Comparison of ENCODE assay signal across 8 cellular contexts in genomic region chr1:161738627-161739287, GRCh38. TPM values are rescaled to one million over a fixed set of nuclear protein-coding genes. Genes with fewer than 3 reads are reported as not detected.
DNase-seq lines count a peak whose midpoint lies in the region; ATAC-seq lines count a peak whose summit lies in the region.

No MANE protein-coding gene starts in this region.

- ATAC-seq in GM21423 (IDR thresholded peaks at IDR 0.05; ENCODE audit: unreplicated experiment) (peak; percentile 75), right cardiac atrium (peak; percentile 73)
- ATAC-seq in activated naive CD4-positive, alpha-beta T cell treated with anti-CD3 and anti-CD28 coated beads, Interleukin-2, amount 50 U/mL, for 72 hours: peak; percentile 59 to 80

- WGBS in right cardiac atrium: 83% methylated on average over 4 of the region's 4 CpGs

- H3K27ac ChIP-seq in right cardiac atrium (ENCODE audit: low read length): no peak overlapping the region

- H3K9me3 Mint-ChIP-seq in activated naive CD4-positive, alpha-beta T cell treated with anti-CD3 and anti-CD28 coated beads, Interleukin-2, amount 50 U/mL, for 72 hours: no peaks in the 10 kb centered on the region

- H3K9me3 ChIP-seq in right cardiac atrium (ENCODE audit: control insufficient read depth, low read length): no peaks in the 10 kb centered on the region

- H3K4me1 ChIP-seq in right cardiac atrium (ENCODE audit: control insufficient read depth, insufficient read depth, low read length): peaks cover 1% of the 10 kb centered on the region

- peak overlapping the region in 1 of 2 donors; percentile 30 for H3K27ac Mint-ChIP-seq in activated naive CD4-positive, alpha-beta T cell treated with anti-CD3 and anti-CD28 coated beads, Interleukin-2, amount 50 U/mL, for 72 hours

- intact Hi-C loops in right cardiac atrium (cut with DNase I): no loop called here

- DNase-seq in G401 (ENCODE audit: low spot score) (peak; percentile 27), HPDE6-E6E7 (ENCODE audit: extremely low spot score) (peak; percentile 52), RPMI8226 (peak; percentile 73), right cardiac atrium (peak; percentile 36 to 73 (median 69)), DMS79 treated with DMSO at 0.1 percent for 48 hours (lab: John Stamatoyannopoulos, UW) (no peak)
- DNase-seq in activated naive CD4-positive, alpha-beta T cell treated with anti-CD3 and anti-CD28 coated beads, Interleukin-2, amount 50 U/mL, for 72 hours (ENCODE audit: low spot score in 2 of 2): peak; percentile 31 to 71
- peak; percentile 33 to 57 for DNase-seq in stimulated activated CD8-positive, alpha-beta memory T cell treated with anti-CD3 and anti-CD28 coated beads, Interleukin-2, amount 100 ng/mL, for 1 hour (ENCODE audit: low read depth in 2 of 2)

- H3K4me3 ChIP-seq in right cardiac atrium (ENCODE audit: low read length): no peak overlapping the region

- H3K27me3 ChIP-seq in right cardiac atrium (ENCODE audit: control insufficient read depth, insufficient read depth): no peaks in the 10 kb centered on the region

- in situ Hi-C loops in G401 (cut with HindIII; ENCODE audit: low sequenced_read_pairs): no loop called here

- H3K36me3 Mint-ChIP-seq in activated naive CD4-positive, alpha-beta T cell treated with anti-CD3 and anti-CD28 coated beads, Interleukin-2, amount 50 U/mL, for 72 hours: no peaks in the 10 kb centered on the region

RNA-seq across cellular contexts. Expression of gene DUSP12, which starts 10.8 kb away (rescaled TPM):
- 42.4 and 69.1 TPM in 2 replicates for total RNA-seq in G401 (2014; rRNA removed; shearing (Covaris generic))
- total RNA-seq in activated naive CD4-positive, alpha-beta T cell treated with anti-CD3 and anti-CD28 coated beads, Interleukin-2, amount 50 U/mL, for 72 hours: 10 to 100 TPM in 1 of 2 donors, 1 to 10 TPM in 1; 7.5 to 23.8 TPM
- 10 to 100 TPM in 2 of 4 donors, 1 to 10 TPM in 2; 7.1 to 13.5 (median 10.3) TPM for total RNA-seq in right cardiac atrium
- polyA plus RNA-seq in right cardiac atrium: 9.5 TPM

RNA-seq across cellular contexts. Expression of gene FCRLB, which starts 17.4 kb away (rescaled TPM):
- 1.5 and 2.7 TPM in 2 replicates for total RNA-seq in G401 (2014; rRNA removed; shearing (Covaris generic))
- not detected for total RNA-seq in activated naive CD4-positive, alpha-beta T cell treated with anti-CD3 and anti-CD28 coated beads, Interleukin-2, amount 50 U/mL, for 72 hours
- total RNA-seq in right cardiac atrium: under 1 TPM; 0.28 to 0.68 (median 0.48) TPM
- polyA plus RNA-seq in right cardiac atrium: 0.61 TPM

RNA-seq across cellular contexts. Expression of gene ATF6, which starts 27.4 kb away (rescaled TPM):
- 12.9 and 15.2 TPM in 2 replicates for total RNA-seq in G401 (2014; rRNA removed; shearing (Covaris generic))
- total RNA-seq in activated naive CD4-positive, alpha-beta T cell treated with anti-CD3 and anti-CD28 coated beads, Interleukin-2, amount 50 U/mL, for 72 hours: 10 to 100 TPM; 21.3 to 24.9 TPM
- total RNA-seq in right cardiac atrium: 10 to 100 TPM; 15.3 to 18.5 (median 16.7) TPM
- 5.7 TPM for polyA plus RNA-seq in right cardiac atrium

RNA-seq across cellular contexts. Expression of gene FCRLA, which starts 31.7 kb away (rescaled TPM):
- total RNA-seq in G401 (2014; rRNA removed; shearing (Covaris generic)): not detected in 2 replicates
- total RNA-seq in activated naive CD4-positive, alpha-beta T cell treated with anti-CD3 and anti-CD28 coated beads, Interleukin-2, amount 50 U/mL, for 72 hours: not detected
- total RNA-seq in right cardiac atrium: not detected
- polyA plus RNA-seq in right cardiac atrium: 0.23 TPM
